ENCODE assay signal across 8 cellular contexts in the genomic region with DNA sequence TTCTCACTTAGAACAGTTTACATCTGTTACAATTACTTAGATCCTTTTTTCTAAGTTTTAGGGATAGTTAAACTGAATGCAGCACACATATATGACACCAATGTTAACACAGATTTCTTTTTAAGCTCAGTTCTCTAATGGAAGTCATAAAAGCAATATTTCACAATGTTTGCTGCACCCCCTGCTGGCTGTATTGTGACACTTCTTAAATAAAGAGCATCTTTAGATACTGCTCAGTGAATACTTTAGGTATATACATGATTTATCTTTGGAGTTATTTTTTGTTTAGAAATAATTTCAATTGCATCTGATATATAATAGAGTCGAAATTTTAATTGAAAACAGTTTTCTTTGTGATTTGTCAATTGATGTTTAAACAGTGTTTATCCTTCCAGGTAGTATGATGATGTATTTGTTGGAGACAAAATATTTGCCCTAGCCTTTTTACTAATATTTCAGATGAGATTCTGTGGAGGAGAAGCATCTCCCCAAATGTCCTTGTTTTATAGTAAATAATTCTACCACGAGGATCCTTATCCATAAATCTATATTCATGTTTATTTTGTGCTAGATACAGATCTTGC.
DNase-seq lines count a peak whose midpoint lies in the region; ATAC-seq and TF ChIP-seq lines count a peak whose summit lies in the region.

No MANE protein-coding gene starts in this region.

- H3K27me3 ChIP-seq in DOHH2 (ENCODE audit: control insufficient read depth, low read length) = no peaks in the 10 kb centered on the region

- H4K20me1 ChIP-seq in DOHH2 (ENCODE audit: control insufficient read depth, insufficient read depth, low read depth, low read length) = no peaks in the 10 kb centered on the region

- peak; percentile 93 for TF ChIP-seq CTCF in DOHH2 (IDR thresholded peaks at IDR 0.05; ENCODE audit: low read depth, low read length, poor library complexity, severe bottlenecking)

- H3K4me2 ChIP-seq in DOHH2 (ENCODE audit: low read length) = no peak overlapping the region

- ATAC-seq in GM21447 (IDR thresholded peaks at IDR 0.05; ENCODE audit: unreplicated experiment) = peak; percentile 67

- H3K27ac ChIP-seq in DOHH2 (ENCODE audit: low read depth, low read length) = no peak overlapping the region

- no peaks in the 10 kb centered on the region for H3K9me2 ChIP-seq in DOHH2 (replicated peaks; ENCODE audit: control insufficient read depth, low read length)

- no peaks in the 10 kb centered on the region for H3K9me3 ChIP-seq in DOHH2 (ENCODE audit: control insufficient read depth, insufficient read depth, low read length)

- no peak overlapping the region for H3K4me3 ChIP-seq in DOHH2 (ENCODE audit: low read length)

- no peaks in the 10 kb centered on the region for H3K79me2 ChIP-seq in DOHH2 (ENCODE audit: control insufficient read depth, low read length)

- DNase-seq in NCI-H1092 (lab: John Stamatoyannopoulos, UW) (peak; percentile 49), SW480 (ENCODE audit: low spot score) (peak; percentile 51), lung microvascular endothelial cell (ENCODE audit: low read depth in 2 of 2) (peak; percentile 75 to 78), superior temporal gyrus (ENCODE audit: extremely low spot score) (peak; percentile 93), GM19238 (ENCODE audit: insufficient read length, low spot score) (no peak)
- peak; percentile 34 for DNase-seq in central memory CD4-positive, alpha-beta T cell

- no peaks in the 10 kb centered on the region for H3K4me1 ChIP-seq in DOHH2 (ENCODE audit: control insufficient read depth, low read length)

- H3F3A ChIP-seq in DOHH2 (ENCODE audit: control insufficient read depth, insufficient read depth) = no peaks in the 10 kb centered on the region

- no peaks in the 10 kb centered on the region for H3K36me3 ChIP-seq in DOHH2 (ENCODE audit: control insufficient read depth, low read length)
